ENCODE assay signal across 27 cellular contexts in the genomic region with DNA sequence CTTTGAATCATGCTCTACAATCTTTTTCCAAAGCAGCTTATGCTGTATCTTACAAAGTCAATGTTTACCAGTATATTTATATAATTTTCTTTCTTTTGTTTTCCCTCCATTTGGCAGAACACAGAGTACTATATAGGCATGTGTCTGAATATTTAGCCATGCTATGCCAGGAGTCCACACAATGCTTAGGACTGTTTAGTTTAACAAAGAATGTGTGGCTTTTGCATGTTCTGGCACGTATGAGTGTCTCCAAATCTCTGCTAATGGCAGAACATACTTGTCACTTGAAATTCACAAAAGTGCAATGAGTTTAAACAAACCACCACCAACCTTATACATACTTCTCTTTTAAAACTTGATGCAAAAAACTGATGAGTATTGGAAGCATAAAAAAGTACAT.
"Had no signal": no experiment of that assay in that cellular context is flagged by ENCODE, and none has a peak within 500 bp of the region (broad histone marks: within the 10 kb centered on the region; RNA-seq: fewer than 3 reads in every experiment).

No MANE protein-coding gene starts in this region.

- DNase-seq: activated CD4-positive, alpha-beta memory T cell treated with anti-CD3 and anti-CD28 coated beads for 36 hours; activated CD4-positive, alpha-beta T cell treated with anti-CD3 and anti-CD28 coated beads for 36 hours; activated CD4-positive, alpha-beta T cell treated with anti-CD3 and anti-CD28 coated beads, Interleukin-2, amount 10 ng/mL, durations not matched to agents 24 days and 14 days; activated CD4-positive, CD25-positive, alpha-beta regulatory T cell; activated CD4-positive, CD25-positive, alpha-beta regulatory T cell treated with anti-CD3 and anti-CD28 coated beads, Interleukin-2, amount 50 U/mL, for 72 hours; activated CD8-positive, alpha-beta memory T cell treated with anti-CD3 and anti-CD28 coated beads, Interleukin-2, amount 10 ng/mL, durations not matched to agents 7 days and 5 days; activated CD8-positive, alpha-beta memory T cell treated with anti-CD3 and anti-CD28 coated beads, Interleukin-2, amount 50 U/mL, for 4 hours; activated CD8-positive, alpha-beta T cell treated with anti-CD3 and anti-CD28 coated beads, Interleukin-2, amount 10 ng/mL, durations not matched to agents 7 days and 5 days; activated effector memory CD4-positive, alpha-beta T cell treated with anti-CD3 and anti-CD28 coated beads, Interleukin-2, amount 50 U/mL, for 16 hours; activated naive CD4-positive, alpha-beta T cell treated with anti-CD3 and anti-CD28 coated beads for 36 hours; activated naive CD8-positive, alpha-beta T cell treated with anti-CD3 and anti-CD28 coated beads for 36 hours; activated naive CD8-positive, alpha-beta T cell treated with anti-CD3 and anti-CD28 coated beads, Interleukin-2, amount 50 U/mL, for 24 hours; activated T-cell treated with anti-CD3 and anti-CD28 coated beads, Interleukin-2, amount 50 U/mL, for 1 hour; activated T-cell treated with anti-CD3 and anti-CD28 coated beads, Interleukin-2, amount 50 U/mL, for 48 hours; adrenal gland; amygdala; dorsolateral prefrontal cortex; effector memory CD4-positive, alpha-beta T cell; endodermal cell; erythroblast; esophagus squamous epithelium; head of caudate nucleus; T-cell; T1000 had no signal

- H3K4me3 ChIP-seq: adrenal gland, ascending aorta, breast epithelium, coronary artery, dorsolateral prefrontal cortex, esophagus squamous epithelium had no signal

- ATAC-seq: activated CD4-positive, alpha-beta T cell treated with anti-CD3 and anti-CD28 coated beads for 36 hours; activated CD8-positive, alpha-beta memory T cell treated with anti-CD3 and anti-CD28 coated beads, Interleukin-2, amount 10 ng/mL, durations not matched to agents 7 days and 5 days; activated CD8-positive, alpha-beta T cell treated with anti-CD3 and anti-CD28 coated beads, Interleukin-2, amount 10 ng/mL, durations not matched to agents 7 days and 5 days; activated naive CD8-positive, alpha-beta T cell treated with anti-CD3 and anti-CD28 coated beads, Interleukin-2, amount 50 U/mL, for 24 hours; T-cell had no signal

- H3K27ac ChIP-seq: adrenal gland, ascending aorta, coronary artery, dorsolateral prefrontal cortex, esophagus squamous epithelium had no signal

- H3K27me3 ChIP-seq: adrenal gland, ascending aorta, breast epithelium, dorsolateral prefrontal cortex, esophagus squamous epithelium had no signal

- H3K36me3 ChIP-seq: adrenal gland, ascending aorta, breast epithelium, esophagus squamous epithelium had no signal

- H3K9me3 ChIP-seq: adrenal gland, ascending aorta, breast epithelium, esophagus squamous epithelium had no signal

- H3K4me1 ChIP-seq: adrenal gland, ascending aorta, breast epithelium had no signal
